2 cellular contexts compared by ENCODE assay signal in genomic region chr17:50199651-50200446, GRCh38.
TF ChIP-seq lines count a peak whose summit lies in the region.

No MANE protein-coding gene starts in this region.

TF ChIP-seq in HEK293, 187 proteins besides CTCF, POLR2A, EP300 and RAD21 (continues in another document):
- TF ChIP-seq SETDB1 (IDR thresholded peaks at IDR 0.05; ENCODE audit: insufficient read length, low read length) (no peak), GLIS2 (tag by site-specific recombination; IDR thresholded peaks at IDR 0.05) (peak; percentile 61), KLF16 (tag by site-specific recombination; IDR thresholded peaks at IDR 0.05) (no peak), BCL11B (tag by site-specific recombination; IDR thresholded peaks at IDR 0.05; ENCODE audit: low read depth) (no peak), ZNF596 (tag by site-specific recombination; IDR thresholded peaks at IDR 0.05) (no peak), ZNF544 (tag by site-specific recombination; IDR thresholded peaks at IDR 0.05) (no peak), INSM2 (tag by site-specific recombination; IDR thresholded peaks at IDR 0.05) (no peak), ZNF473 (tag by site-specific recombination; IDR thresholded peaks at IDR 0.05) (no peak), ZNF354C (tag by site-specific recombination; IDR thresholded peaks at IDR 0.05; ENCODE audit: borderline replicate concordance, low read depth) (no peak), ZNF214 (tag by site-specific recombination; IDR thresholded peaks at IDR 0.05; ENCODE audit: borderline replicate concordance) (no peak), SP2 (tag by site-specific recombination; IDR thresholded peaks at IDR 0.05) (peak; percentile 92), AEBP2 (tag by site-specific recombination; IDR thresholded peaks at IDR 0.05; ENCODE audit: borderline replicate concordance) (no peak), SP7 (tag by site-specific recombination; IDR thresholded peaks at IDR 0.05) (peak; percentile 19; the same call in 1 of the 2 replicates), SP3 (tag by site-specific recombination; IDR thresholded peaks at IDR 0.05) (peak; percentile 99), ZSCAN5A (tag by site-specific recombination; IDR thresholded peaks at IDR 0.05) (no peak), HOXA7 (CRISPR knock-in tag; IDR thresholded peaks at IDR 0.05; ENCODE audit: borderline replicate concordance) (no peak), ZNF416 (tag by site-specific recombination; IDR thresholded peaks at IDR 0.05) (no peak), EGR2 (tag by site-specific recombination; IDR thresholded peaks at IDR 0.05; ENCODE audit: low read depth) (peak; percentile 91), PBX3 (CRISPR knock-in tag; IDR thresholded peaks at IDR 0.05) (no peak), HOXC10 (CRISPR knock-in tag; IDR thresholded peaks at IDR 0.05) (no peak), ZNF580 (tag by site-specific recombination; IDR thresholded peaks at IDR 0.05) (no peak), ZNF23 (tag by site-specific recombination; IDR thresholded peaks at IDR 0.05; ENCODE audit: borderline replicate concordance) (no peak), ZBTB20 (tag by site-specific recombination; IDR thresholded peaks at IDR 0.05) (no peak), ZNF623 (tag by site-specific recombination; IDR thresholded peaks at IDR 0.05) (peak; percentile 97), YY1 (tag by site-specific recombination; IDR thresholded peaks at IDR 0.05) (no peak), BCL6B (tag by site-specific recombination; IDR thresholded peaks at IDR 0.05) (no peak), ZNF791 (tag by site-specific recombination; IDR thresholded peaks at IDR 0.05) (no peak), ZNF558 (tag by site-specific recombination; IDR thresholded peaks at IDR 0.05) (0 out of 2 replicates have a peak, but pooled peaks have one; percentile 16), ZBTB17 (tag by site-specific recombination; IDR thresholded peaks at IDR 0.05) (peak; percentile 63), ZNF133 (tag by site-specific recombination; IDR thresholded peaks at IDR 0.05) (no peak)

TF ChIP-seq in HepG2, 621 proteins besides CTCF, POLR2A, EP300 and RAD21:
- peak; percentile 27 for TF ChIP-seq TEAD3 (CRISPR knock-in tag; optimal IDR thresholded peaks at IDR 0.05; ENCODE audit: borderline replicate concordance)
- TF ChIP-seq HHEX (CRISPR knock-in tag; IDR thresholded peaks at IDR 0.05): no peak
- TF ChIP-seq THRA (CRISPR knock-in tag; IDR thresholded peaks at IDR 0.05; ENCODE audit: borderline replicate concordance): no peak
- no peak for TF ChIP-seq FLYWCH1 (CRISPR knock-in tag; IDR thresholded peaks at IDR 0.05)
- no peak for TF ChIP-seq GFI1 (CRISPR knock-in tag; IDR thresholded peaks at IDR 0.05; ENCODE audit: borderline replicate concordance)
- TF ChIP-seq ZBTB7A (CRISPR knock-in tag; IDR thresholded peaks at IDR 0.05): no peak
- no peak for TF ChIP-seq RAD51 (IDR thresholded peaks at IDR 0.05; ENCODE audit: borderline replicate concordance)
- no peak for TF ChIP-seq MAX (IDR thresholded peaks at IDR 0.05)
- TF ChIP-seq SP5 (CRISPR knock-in tag; IDR thresholded peaks at IDR 0.05; ENCODE audit: borderline replicate concordance, low read depth): no peak
- no peak for TF ChIP-seq MIXL1 (CRISPR knock-in tag; IDR thresholded peaks at IDR 0.05)
- no peak for TF ChIP-seq MED1 (CRISPR knock-in tag; IDR thresholded peaks at IDR 0.05)
- TF ChIP-seq DDIT3 (CRISPR knock-in tag; IDR thresholded peaks at IDR 0.05): no peak
- TF ChIP-seq ZNF83 (CRISPR knock-in tag; IDR thresholded peaks at IDR 0.05; ENCODE audit: borderline replicate concordance): no peak
- TF ChIP-seq ZNF160 (CRISPR knock-in tag; IDR thresholded peaks at IDR 0.05): no peak
- no peak for TF ChIP-seq SP4 (CRISPR knock-in tag; IDR thresholded peaks at IDR 0.05)
- no peak for TF ChIP-seq PTBP1 (IDR thresholded peaks at IDR 0.05; ENCODE audit: low read depth, low read length, poor library complexity, severe bottlenecking)
- 0 out of 2 replicates have a peak, but pooled peaks have one; percentile 9 for TF ChIP-seq ZNF768 (CRISPR knock-in tag; IDR thresholded peaks at IDR 0.05)
- no peak for TF ChIP-seq ONECUT2 (CRISPR knock-in tag; IDR thresholded peaks at IDR 0.05)
- TF ChIP-seq CREB1 (IDR thresholded peaks at IDR 0.05): peak; percentile 76; the same call in 1 of the 2 replicates
- no peak for TF ChIP-seq CREB1 (CRISPR knock-in tag; IDR thresholded peaks at IDR 0.05)
- TF ChIP-seq KDM5A (IDR thresholded peaks at IDR 0.05; ENCODE audit: borderline replicate concordance, low read length): no peak
- TF ChIP-seq KDM6A (CRISPR knock-in tag; IDR thresholded peaks at IDR 0.05; ENCODE audit: low read depth): no peak
- no peak for TF ChIP-seq TBX3 (IDR thresholded peaks at IDR 0.05; ENCODE audit: borderline replicate concordance)
- no peak for TF ChIP-seq HDAC1 (CRISPR knock-in tag; IDR thresholded peaks at IDR 0.05)
- no peak for TF ChIP-seq MATR3 (CRISPR knock-in tag; IDR thresholded peaks at IDR 0.05)
- no peak for TF ChIP-seq TBP (CRISPR knock-in tag; IDR thresholded peaks at IDR 0.05)
- TF ChIP-seq ZNF776 (CRISPR knock-in tag; IDR thresholded peaks at IDR 0.05): no peak
- no peak for TF ChIP-seq ZFP91 (CRISPR knock-in tag; IDR thresholded peaks at IDR 0.05; ENCODE audit: borderline replicate concordance)
- TF ChIP-seq ZZZ3 (CRISPR knock-in tag; IDR thresholded peaks at IDR 0.05; ENCODE audit: borderline replicate concordance): no peak
- TF ChIP-seq ZNF143 (CRISPR knock-in tag; IDR thresholded peaks at IDR 0.05): no peak
- TF ChIP-seq TFE3 (CRISPR knock-in tag; IDR thresholded peaks at IDR 0.05): no peak
- no peak for TF ChIP-seq MAFK (conservative IDR thresholded peaks at IDR 0.05 in 1 of 2, IDR thresholded peaks at IDR 0.05 in 1 of 2; ENCODE audit: low read length in 2 of 2)
- TF ChIP-seq ARNT2 (CRISPR knock-in tag; IDR thresholded peaks at IDR 0.05; ENCODE audit: low read depth): no peak
- peak; percentile 60; the same call in 1 of the 2 replicates for TF ChIP-seq PATZ1 (CRISPR knock-in tag; IDR thresholded peaks at IDR 0.05)
- no peak for TF ChIP-seq SP1 (IDR thresholded peaks at IDR 0.05)
- 0 out of 2 replicates have a peak, but pooled peaks have one; percentile 33 for TF ChIP-seq SP1 (CRISPR knock-in tag; IDR thresholded peaks at IDR 0.05)
- no peak for TF ChIP-seq ZNF281 (CRISPR knock-in tag; IDR thresholded peaks at IDR 0.05; ENCODE audit: borderline replicate concordance)
- no peak for TF ChIP-seq KDM1A (CRISPR knock-in tag; IDR thresholded peaks at IDR 0.05)
- no peak for TF ChIP-seq RBM39 (IDR thresholded peaks at IDR 0.05; ENCODE audit: low read depth, low read length, poor library complexity, severe bottlenecking)
- TF ChIP-seq IKZF5 (CRISPR knock-in tag; IDR thresholded peaks at IDR 0.05): no peak
- no peak for TF ChIP-seq ZNF746 (CRISPR knock-in tag; IDR thresholded peaks at IDR 0.05)
- no peak for TF ChIP-seq GMEB1 (CRISPR knock-in tag; IDR thresholded peaks at IDR 0.05; ENCODE audit: borderline replicate concordance)
- no peak for TF ChIP-seq ZFP41 (CRISPR knock-in tag; IDR thresholded peaks at IDR 0.05; ENCODE audit: borderline replicate concordance)
- no peak for TF ChIP-seq ZBTB3 (CRISPR knock-in tag; IDR thresholded peaks at IDR 0.05; ENCODE audit: borderline replicate concordance, low read depth)
- no peak for TF ChIP-seq ZNF33A (CRISPR knock-in tag; IDR thresholded peaks at IDR 0.05; ENCODE audit: borderline replicate concordance)
